22 cellular contexts compared by ENCODE assay signal in genomic region chr20:54577637-54578036, GRCh38.
"Had no signal": no experiment of that assay in that cellular context is flagged by ENCODE, and none has a peak within 500 bp of the region (broad histone marks: within the 10 kb centered on the region; RNA-seq: fewer than 3 reads in every experiment).

No MANE protein-coding gene starts in this region.

- H3K27me3 ChIP-seq: MG63 had no signal

- DNase-seq: IMR-90, Karpas-422, KG1, MG63, NCI-H1092, NCI-H1105 treated with DMSO at 0.1 percent for 48 hours, NCI-H1417 treated with DMSO at 0.1 percent for 48 hours, NCI-H146, NCI-H1694 treated with DMSO at 0.1 percent for 48 hours, NCI-H1930, NCI-H2081, NCI-H2107, NCI-H2227 treated with DMSO at 0.1 percent for 48 hours, NCI-H524, NCI-H526 treated with DMSO at 0.1 percent for 48 hours, NCI-H748 treated with DMSO at 0.1 percent for 48 hours, SHP77, SK-N-SH, SW 1271 had no signal

- H3K4me2 ChIP-seq: SK-N-SH had no signal

- H3K4me3 ChIP-seq: MG63 had no signal

- H3K9me3 ChIP-seq: MG63, SK-N-SH had no signal

- H3K36me3 ChIP-seq: MG63 had no signal

- H3K9ac ChIP-seq: SK-N-SH had no signal

- FAIRE-seq: HepG2, RCC 7860 had no signal

- H3K27ac ChIP-seq: RWPE1 had no signal
